ENCODE assay signal across 12 cellular contexts in genomic region chr9:70093944-70094343, GRCh38. TPM values are rescaled to one million over a fixed set of nuclear protein-coding genes. Genes with fewer than 3 reads are reported as not detected.
A peak's percentile ranks its signal among the peaks of the same experiment; 100 is the strongest.
DNase-seq lines count a peak whose midpoint lies in the region.
"Had no signal": no experiment of that assay in that cellular context is flagged by ENCODE, and none has a peak within 500 bp of the region (broad histone marks: within the 10 kb centered on the region; RNA-seq: fewer than 3 reads in every experiment).

No MANE protein-coding gene starts in this region.

- H2AFZ ChIP-seq in mesenchymal stem cell (ENCODE audit: low read depth, low read length): no peak overlapping the region

- H3K27me3 ChIP-seq in adipocyte (replicated peaks; ENCODE audit: control insufficient read depth, insufficient read depth, low read length) (no peaks in the 10 kb centered on the region), mesenchymal stem cell (ENCODE audit: control insufficient read depth in 1 of 2, insufficient read depth in 1 of 2, low read length in 2 of 2) (no peaks in the 10 kb centered on the region)
- H3K27me3 ChIP-seq: heart right ventricle, vagina had no signal

- no peaks in the 10 kb centered on the region for H3K9me3 ChIP-seq in adipocyte (ENCODE audit: control insufficient read depth, low read length)
- no peaks in the 10 kb centered on the region for H3K9me3 ChIP-seq in mesenchymal stem cell (ENCODE audit: control insufficient read depth, low read length)
- H3K9me3 ChIP-seq: heart right ventricle, vagina had no signal

- peaks cover 15% of the 10 kb centered on the region for H3K79me1 ChIP-seq in mesenchymal stem cell (replicated peaks; ENCODE audit: low read length, poor library complexity, severe bottlenecking)

- no peak overlapping the region for H2BK15ac ChIP-seq in mesenchymal stem cell (ENCODE audit: low read depth, poor library complexity, severe bottlenecking)

- intact Hi-C loops in activated T-helper 2 cell treated with anti-CD3 and anti-CD28 coated beads, Interferon-gamma antibody, Interleukin-2, Interleukin-4, amounts not matched to agents 10 μg/mL and 5 μg/mL and 100 μg/mL, durations not matched to agents 14 hours and 24 hours and 36 hours (cut with micrococcal nuclease): no loop called here

- no peak overlapping the region for H4K8ac ChIP-seq in mesenchymal stem cell (ENCODE audit: low read length)

- H3K27ac ChIP-seq in mesenchymal stem cell (ENCODE audit: low read length, poor library complexity, severe bottlenecking): no peak overlapping the region
- H3K27ac ChIP-seq: heart right ventricle, vagina had no signal

- H3K18ac ChIP-seq in mesenchymal stem cell (ENCODE audit: low read depth in 1 of 2, low read length in 2 of 2): no peak overlapping the region

- H3K4me3 ChIP-seq in adipocyte (ENCODE audit: low read length) (no peak overlapping the region), mesenchymal stem cell (ENCODE audit: insufficient read depth in 1 of 2, low read depth in 1 of 2, low read length in 2 of 2) (no peak overlapping the region)
- H3K4me3 ChIP-seq: heart right ventricle, vagina had no signal

- no peak overlapping the region for H2BK12ac ChIP-seq in mesenchymal stem cell (ENCODE audit: low read length in 2 of 2)

- no peak overlapping the region for H3K4me3 Mint-ChIP-seq in activated T-helper 2 cell treated with anti-CD3 and anti-CD28 coated beads, Interferon-gamma antibody, Interleukin-2, Interleukin-4, amounts not matched to agents 10 μg/mL and 5 μg/mL and 100 μg/mL, durations not matched to agents 14 hours and 24 hours and 36 hours (ENCODE audit: low read depth)
- H3K4me3 Mint-ChIP-seq: activated B cell treated with CpG ODN at 0.5 μM for 24 hours had no signal

- no peak overlapping the region for H3K14ac ChIP-seq in mesenchymal stem cell (ENCODE audit: low read length in 2 of 2)

- no peak overlapping the region for H3K4ac ChIP-seq in mesenchymal stem cell (ENCODE audit: low read depth in 1 of 2, low read length in 2 of 2)

- no peak overlapping the region for H3K23ac ChIP-seq in mesenchymal stem cell (ENCODE audit: low read length in 2 of 2)

- no peak overlapping the region for H2AK5ac ChIP-seq in mesenchymal stem cell (ENCODE audit: low read length, severe bottlenecking)

- no peak overlapping the region for H3K4me2 ChIP-seq in mesenchymal stem cell (ENCODE audit: low read length, poor library complexity, severe bottlenecking)

- H3K36me3 Mint-ChIP-seq in activated T-helper 2 cell treated with anti-CD3 and anti-CD28 coated beads, Interferon-gamma antibody, Interleukin-2, Interleukin-4, amounts not matched to agents 10 μg/mL and 5 μg/mL and 100 μg/mL, durations not matched to agents 14 hours and 24 hours and 36 hours (ENCODE audit: low read depth): no peaks in the 10 kb centered on the region

- WGBS in mesenchymal stem cell: 75% methylated on average over 1 of the region's 1 CpG

- H3K9ac ChIP-seq in adipocyte (ENCODE audit: low read length) (no peak overlapping the region), mesenchymal stem cell (ENCODE audit: low read length) (no peak overlapping the region)

- no peak overlapping the region for H2BK5ac ChIP-seq in mesenchymal stem cell (ENCODE audit: low read depth, low read length, poor library complexity, severe bottlenecking)

- no peak overlapping the region for H2BK120ac ChIP-seq in mesenchymal stem cell (ENCODE audit: low read depth, low read length)

- H4K91ac ChIP-seq in mesenchymal stem cell (ENCODE audit: low read length): no peak overlapping the region

- peaks cover 3% of the 10 kb centered on the region for H3K27me3 Mint-ChIP-seq in activated T-helper 2 cell treated with anti-CD3 and anti-CD28 coated beads, Interferon-gamma antibody, Interleukin-2, Interleukin-4, amounts not matched to agents 10 μg/mL and 5 μg/mL and 100 μg/mL, durations not matched to agents 14 hours and 24 hours and 36 hours (ENCODE audit: low read depth)

- H3K9me3 Mint-ChIP-seq in activated T-helper 2 cell treated with anti-CD3 and anti-CD28 coated beads, Interferon-gamma antibody, Interleukin-2, Interleukin-4, amounts not matched to agents 10 μg/mL and 5 μg/mL and 100 μg/mL, durations not matched to agents 14 hours and 24 hours and 36 hours: no peaks in the 10 kb centered on the region
- H3K9me3 Mint-ChIP-seq: activated B cell treated with CpG ODN at 0.5 μM for 24 hours had no signal

- DNase-seq in D341Med (ENCODE audit: low spot score) (peak; percentile 66), HT-29 (ENCODE audit: low spot score) (peak; percentile 83), adipocyte (ENCODE audit: low read depth) (peak; percentile 36), mesenchymal stem cell (peak; percentile 13), OCI-M1 (lab: John Stamatoyannopoulos, UW) (no peak), Ammon's horn (ENCODE audit: low spot score) (no peak)
- no peak for DNase-seq in activated T-helper 2 cell treated with anti-CD3 and anti-CD28 coated beads, Interferon-gamma antibody, Interleukin-2, Interleukin-4, amounts not matched to agents 10 μg/mL and 5 μg/mL and 100 μg/mL, durations not matched to agents 14 hours and 24 hours and 36 hours (ENCODE audit: low spot score)
- DNase-seq: activated B cell treated with CpG ODN at 0.5 μM for 24 hours; activated naive CD4-positive, alpha-beta T cell; DND-41; heart right ventricle had no signal

- no peak overlapping the region for H3K27ac Mint-ChIP-seq in activated T-helper 2 cell treated with anti-CD3 and anti-CD28 coated beads, Interferon-gamma antibody, Interleukin-2, Interleukin-4, amounts not matched to agents 10 μg/mL and 5 μg/mL and 100 μg/mL, durations not matched to agents 14 hours and 24 hours and 36 hours
- H3K27ac Mint-ChIP-seq: activated B cell treated with CpG ODN at 0.5 μM for 24 hours had no signal

- peaks cover 5% of the 10 kb centered on the region for H3K4me1 ChIP-seq in adipocyte (ENCODE audit: control insufficient read depth, insufficient read depth, low read length)
- H3K4me1 ChIP-seq in mesenchymal stem cell (ENCODE audit: control insufficient read depth, insufficient read depth, low read depth, low read length): peaks cover 5% of the 10 kb centered on the region

- no peaks in the 10 kb centered on the region for H3K36me3 ChIP-seq in adipocyte (ENCODE audit: control insufficient read depth, insufficient read depth, low read length, severe bottlenecking)
- peaks cover 0 to 2% of the 10 kb centered on the region in 2 experiments for H3K36me3 ChIP-seq in mesenchymal stem cell (ENCODE audit: control insufficient read depth in 1 of 2, insufficient read depth in 2 of 2, low read depth in 1 of 2, low read length in 2 of 2)
- H3K36me3 ChIP-seq: heart right ventricle, vagina had no signal

- H3K4me1 Mint-ChIP-seq in activated T-helper 2 cell treated with anti-CD3 and anti-CD28 coated beads, Interferon-gamma antibody, Interleukin-2, Interleukin-4, amounts not matched to agents 10 μg/mL and 5 μg/mL and 100 μg/mL, durations not matched to agents 14 hours and 24 hours and 36 hours (ENCODE audit: low read depth): no peaks in the 10 kb centered on the region
- H3K4me1 Mint-ChIP-seq: activated B cell treated with CpG ODN at 0.5 μM for 24 hours had no signal

RNA-seq across cellular contexts. Expression of gene MAMDC2, which starts 50.3 kb away (rescaled TPM):
- total RNA-seq in HT-29 (2014; rRNA removed; shearing (Covaris generic)): 2.2 and 3.5 TPM in 2 replicates
- polyA plus RNA-seq in mesenchymal stem cell (2013, experiment 1 of 2): 3.3 TPM
- 3.3 TPM for polyA plus RNA-seq in mesenchymal stem cell (2013, experiment 2 of 2)
- not detected in 2 replicates for total RNA-seq in activated T-helper 2 cell treated with anti-CD3 and anti-CD28 coated beads, Interferon-gamma antibody, Interleukin-2, Interleukin-4, amounts not matched to agents 10 μg/mL and 5 μg/mL and 100 μg/mL, durations not matched to agents 14 hours and 24 hours and 36 hours
- total RNA-seq: activated B cell treated with CpG ODN at 0.5 μM for 24 hours had no signal

Comparison
In these comparisons a context has a peak if more than half of its experiments do, and no peak if none do; other contexts are left out.
1. DNase-seq: peak in D341Med (single experiment), HT-29 (single experiment), adipocyte (single experiment) and mesenchymal stem cell (single experiment); none in OCI-M1 (single experiment), activated T-helper 2 cell treated with anti-CD3 and anti-CD28 coated beads, Interferon-gamma antibody, Interleukin-2, Interleukin-4, amounts not matched to agents 10 μg/mL and 5 μg/mL and 100 μg/mL, durations not matched to agents 14 hours and 24 hours and 36 hours (single experiment) and Ammon's horn (single experiment).